ENCODE assay signal across 13 cellular contexts in the genomic region with DNA sequence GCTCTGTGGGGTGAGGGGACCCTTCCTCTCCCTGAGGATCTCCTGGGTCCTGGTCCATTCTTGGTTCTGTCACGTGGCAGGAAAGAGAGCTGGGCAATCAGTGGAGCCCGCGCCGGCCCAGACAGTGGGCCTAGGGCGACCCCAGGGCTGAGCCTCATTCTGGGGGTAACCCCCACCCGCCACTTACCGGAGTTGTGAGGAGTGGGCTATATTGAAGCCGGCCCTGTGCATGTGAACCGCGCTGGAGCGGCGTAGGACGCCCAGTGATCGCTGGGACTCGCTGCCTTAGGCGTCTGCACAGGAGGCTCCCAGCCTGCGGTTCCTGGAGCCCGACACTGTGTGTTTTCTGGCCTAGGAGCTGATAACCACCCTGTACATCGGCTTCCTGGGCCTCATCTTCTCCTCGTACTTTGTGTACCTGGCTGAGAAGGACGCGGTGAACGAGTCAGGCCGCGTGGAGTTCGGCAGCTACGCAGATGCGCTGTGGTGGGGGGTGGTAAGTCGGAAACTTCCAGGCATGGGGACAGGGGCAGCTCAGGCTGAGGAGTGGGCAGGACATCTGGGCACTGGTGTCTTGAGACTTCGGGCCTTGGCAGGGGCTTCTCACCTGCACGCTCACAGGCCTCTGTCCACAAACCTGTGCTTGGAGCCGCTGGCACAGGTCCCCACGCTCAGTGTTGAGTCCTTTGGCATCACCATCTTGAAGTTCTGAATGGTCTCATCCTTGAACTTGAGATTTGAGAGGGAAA.
"Had no signal": no experiment of that assay in that cellular context is flagged by ENCODE, and none has a peak within 500 bp of the region (broad histone marks: within the 10 kb centered on the region; RNA-seq: fewer than 3 reads in every experiment).

No MANE protein-coding gene starts in this region.

- H3K4me1 Mint-ChIP-seq: activated naive CD8-positive, alpha-beta T cell treated with anti-CD3 and anti-CD28 coated beads, Interleukin-2, amount 50 U/mL, for 24 hours; natural killer cell had no signal

- ATAC-seq: activated naive CD8-positive, alpha-beta T cell treated with anti-CD3 and anti-CD28 coated beads, Interleukin-2, amount 50 U/mL, for 24 hours; natural killer cell had no signal

- H3K9me3 Mint-ChIP-seq: activated naive CD8-positive, alpha-beta T cell treated with anti-CD3 and anti-CD28 coated beads, Interleukin-2, amount 50 U/mL, for 24 hours; activated T-cell treated with anti-CD3 and anti-CD28 coated beads, Interleukin-2, amount 50 U/mL, for 24 hours; immature natural killer cell; natural killer cell had no signal

- H3K27me3 ChIP-seq: sigmoid colon, stomach, testis, upper lobe of left lung had no signal

- H3K4me3 Mint-ChIP-seq: activated naive CD8-positive, alpha-beta T cell treated with anti-CD3 and anti-CD28 coated beads, Interleukin-2, amount 50 U/mL, for 24 hours; activated T-cell treated with anti-CD3 and anti-CD28 coated beads, Interleukin-2, amount 50 U/mL, for 24 hours; immature natural killer cell; natural killer cell had no signal

- H3K4me3 ChIP-seq: sigmoid colon, stomach, testis, upper lobe of left lung had no signal

- H3K27ac ChIP-seq: sigmoid colon, testis, upper lobe of left lung had no signal

- H3K4me1 ChIP-seq: sigmoid colon, testis had no signal

- DNase-seq: activated CD4-positive, alpha-beta T cell treated with anti-CD3 and anti-CD28 coated beads for 1 hour; activated CD4-positive, alpha-beta T cell treated with anti-CD3 and anti-CD28 coated beads, Interleukin-2, amount 50 U/mL, for 48 hours; activated gamma-delta T cell treated with Interleukin-2 at 50 U/mL for 16 hours; activated naive CD8-positive, alpha-beta T cell treated with anti-CD3 and anti-CD28 coated beads, Interleukin-2, amount 50 U/mL, for 24 hours; activated T-cell treated with anti-CD3 and anti-CD28 coated beads, Interleukin-2, amount 50 U/mL, for 24 hours; immature natural killer cell; natural killer cell; stimulated activated CD4-positive, alpha-beta T cell treated with anti-CD3 and anti-CD28 coated beads, Interleukin-2, amount 100 ng/mL, for 24 hours; stomach; testis had no signal

- H3K27me3 Mint-ChIP-seq: activated naive CD8-positive, alpha-beta T cell treated with anti-CD3 and anti-CD28 coated beads, Interleukin-2, amount 50 U/mL, for 24 hours; activated T-cell treated with anti-CD3 and anti-CD28 coated beads, Interleukin-2, amount 50 U/mL, for 24 hours had no signal

- H3K9me3 ChIP-seq: sigmoid colon, stomach, testis, upper lobe of left lung had no signal

- H3K36me3 ChIP-seq: sigmoid colon, upper lobe of left lung had no signal

- H3K27ac Mint-ChIP-seq: activated naive CD8-positive, alpha-beta T cell treated with anti-CD3 and anti-CD28 coated beads, Interleukin-2, amount 50 U/mL, for 24 hours; activated T-cell treated with anti-CD3 and anti-CD28 coated beads, Interleukin-2, amount 50 U/mL, for 24 hours; immature natural killer cell; natural killer cell; progenitor cell of endocrine pancreas had no signal

- H3K36me3 Mint-ChIP-seq: immature natural killer cell, natural killer cell had no signal
